In genomic region chr15:40893733-40894688, GRCh38 we compare ENCODE assay signal across 8 cellular contexts.
A peak's percentile ranks its signal among the peaks of the same experiment; 100 is the strongest.
DNase-seq lines count a peak whose midpoint lies in the region; ATAC-seq lines count a peak whose summit lies in the region.

TSS of gene VPS18 (plus strand) at chr15:40894450. CDS start at chr15:40894769, 319 bp downstream.

- DNase-seq in AG20443 (ENCODE audit: low spot score) = peak; percentile 97
- DNase-seq in NCI-H345 treated with DMSO at 0.1 percent for 48 hours (lab: John Stamatoyannopoulos, UW; ENCODE audit: unreplicated experiment) = peak; percentile 88
- peak; percentile 96 to 99 (median 98) for DNase-seq in activated CD4-positive, CD25-positive, alpha-beta regulatory T cell (lab: John Stamatoyannopoulos, UW)
- peak; percentile 98 for DNase-seq in central memory CD4-positive, alpha-beta T cell
- DNase-seq in islet precursor cell = peak; percentile 99
- peak; percentile 98 to 100 (median 98) for DNase-seq in stimulated activated CD4-positive, alpha-beta T cell treated with anti-CD3 and anti-CD28 coated beads, Interleukin-12 subunit alpha, Interleukin-12 subunit beta, amount 100 ng/mL, for 48 hours (ENCODE audit: low read depth in 2 of 3, low spot score in 1 of 3)

- ATAC-seq in GM19025 (IDR thresholded peaks at IDR 0.05; ENCODE audit: low read depth, unreplicated experiment) (peak; percentile 96), HG03342 (IDR thresholded peaks at IDR 0.05; ENCODE audit: unreplicated experiment) (peak; percentile 79)

Comparison
In these comparisons a context has a peak if more than half of its experiments do, and no peak if none do; other contexts are left out.
1. Peak in every context shown above with its lines: DNase-seq and ATAC-seq.